Comparison of ENCODE assay signal across 9 cellular contexts in genomic region chr7:50416509-50417299, GRCh38. TPM values are rescaled to one million over a fixed set of nuclear protein-coding genes. Genes with fewer than 3 reads are reported as not detected.
DNase-seq lines count a peak whose midpoint lies in the region; ATAC-seq, FAIRE-seq and TF ChIP-seq lines count a peak whose summit lies in the region.
"Had no signal": no experiment of that assay in that cellular context is flagged by ENCODE, and none has a peak within 500 bp of the region (broad histone marks: within the 10 kb centered on the region; RNA-seq: fewer than 3 reads in every experiment).

No MANE protein-coding gene starts in this region.

- no peak overlapping the region for H2BK120ac ChIP-seq in neuronal stem cell (ENCODE audit: low read depth, low read length)

- H3K14ac ChIP-seq in neuronal stem cell (ENCODE audit: low read length) = no peak overlapping the region

- no peaks in the 10 kb centered on the region for H3K4me1 Mint-ChIP-seq in Caco-2 (ENCODE audit: low read depth, unreplicated experiment)

- no peak overlapping the region for H4K8ac ChIP-seq in neuronal stem cell (ENCODE audit: low read depth, low read length)

- no peaks in the 10 kb centered on the region for H3K36me3 Mint-ChIP-seq in Caco-2 (ENCODE audit: insufficient read depth, unreplicated experiment)

- no peak overlapping the region for H3K18ac ChIP-seq in neuronal stem cell (ENCODE audit: low read length)

- H3K4me1 ChIP-seq in gastroesophageal sphincter (no peaks in the 10 kb centered on the region), neuronal stem cell (ENCODE audit: control insufficient read depth in 2 of 2, insufficient read depth in 1 of 2, low read depth in 1 of 2, low read length in 2 of 2) (peaks cover 0 to 2% of the 10 kb centered on the region in 2 donors), Caco-2 (no peaks in the 10 kb centered on the region; the same call in 1 of the 2 replicates)
- H3K4me1 ChIP-seq: pancreas had no signal

- H3K23ac ChIP-seq in neuronal stem cell (ENCODE audit: low read depth, low read length, poor library complexity) = no peak overlapping the region

- no peaks in the 10 kb centered on the region for H3K27me3 Mint-ChIP-seq in Caco-2 (ENCODE audit: insufficient read depth, unreplicated experiment)

- DNase-seq in GM12892 (ENCODE audit: insufficient read length) (no peak), neuronal stem cell (ENCODE audit: low spot score) (no peak), EL (no peak), Caco-2 (no peak)
- no peak for DNase-seq in stimulated activated CD4-positive, alpha-beta T cell treated with anti-CD3 and anti-CD28 coated beads, Interleukin-12 subunit alpha, Interleukin-12 subunit beta, amount 100 ng/mL, for 4 hours
- DNase-seq: pancreas had no signal

- no peak overlapping the region for H2BK5ac ChIP-seq in neuronal stem cell (ENCODE audit: low read length)

- CTCF ChIA-PET in Caco-2 (lab: Charles Lee) = interaction anchor here (0.5 to 1.9 kb wide), 2 partner anchors 324 to 725 kb away, joined by 5 to 6 read pairs; no protein-coding TSS in a partner anchor

- no peaks in the 10 kb centered on the region for H3K79me1 ChIP-seq in neuronal stem cell (ENCODE audit: low read depth, low read length)

- no peak overlapping the region for H2BK12ac ChIP-seq in neuronal stem cell (ENCODE audit: low read length)

- no peak overlapping the region for H3K4me2 ChIP-seq in neuronal stem cell (ENCODE audit: insufficient read depth, low read length, poor library complexity, severe bottlenecking)

- ATAC-seq in GM21515 (IDR thresholded peaks at IDR 0.05; ENCODE audit: unreplicated experiment) (peak; percentile 83), HG03571 (IDR thresholded peaks at IDR 0.05; ENCODE audit: unreplicated experiment) (peak; percentile 72), gastroesophageal sphincter (peak; percentile 48)

- H2AK5ac ChIP-seq in neuronal stem cell (ENCODE audit: low read depth, low read length) = no peak overlapping the region

- no peak overlapping the region for H3K9ac ChIP-seq in neuronal stem cell (ENCODE audit: low read depth, low read length, poor library complexity)

- no peaks in the 10 kb centered on the region for H3K36me3 ChIP-seq in gastroesophageal sphincter
- H3K36me3 ChIP-seq in neuronal stem cell (replicated peaks in 1 of 2; ENCODE audit: control insufficient read depth in 2 of 2, insufficient read depth in 2 of 2, low read length in 2 of 2) = no peaks in the 10 kb centered on the region
- H3K36me3 ChIP-seq in Caco-2 (ENCODE audit: control insufficient read depth, insufficient read depth, low read length) = no peaks in the 10 kb centered on the region
- H3K36me3 ChIP-seq: pancreas had no signal

- H2BK15ac ChIP-seq in neuronal stem cell (ENCODE audit: low read length) = no peak overlapping the region

- no peaks in the 10 kb centered on the region for H3K27me3 ChIP-seq in gastroesophageal sphincter
- H3K27me3 ChIP-seq in neuronal stem cell (ENCODE audit: control insufficient read depth in 3 of 3, insufficient read depth in 3 of 3, low read depth in 1 of 3, low read length in 3 of 3) = peaks cover 0 to 2% (median 0%) of the 10 kb centered on the region in 3 experiments
- H3K27me3 ChIP-seq in Caco-2 (replicated peaks; ENCODE audit: control insufficient read depth, insufficient read depth, low read length) = no peaks in the 10 kb centered on the region
- H3K27me3 ChIP-seq: pancreas had no signal

- H2AFZ ChIP-seq in neuronal stem cell (ENCODE audit: low read length) = no peak overlapping the region

- peak; percentile 92 for FAIRE-seq in GM12892 (lab: Jason Lieb, UNC)
- FAIRE-seq: pancreas had no signal

- H3K9me3 ChIP-seq in gastroesophageal sphincter (no peaks in the 10 kb centered on the region), neuronal stem cell (replicated peaks in 1 of 2; ENCODE audit: control insufficient read depth in 2 of 2, insufficient read depth in 1 of 2, low read depth in 1 of 2, low read length in 2 of 2) (no peaks in the 10 kb centered on the region), Caco-2 (no peaks in the 10 kb centered on the region)
- H3K9me3 ChIP-seq: pancreas had no signal

- intact Hi-C loops in Caco-2 (cut with micrococcal nuclease; ENCODE audit: unreplicated experiment) = no loop called here

- POLR2A ChIA-PET in Caco-2 (lab: Charles Lee) = no interaction called here

- no peak overlapping the region for H3K4me3 Mint-ChIP-seq in Caco-2 (ENCODE audit: unreplicated experiment)

- H3K27ac Mint-ChIP-seq in Caco-2 (ENCODE audit: unreplicated experiment) = no peak overlapping the region

- H3K4ac ChIP-seq in neuronal stem cell (ENCODE audit: low read length) = no peak overlapping the region

- TF ChIP-seq POLR2A in GM12892 (IDR thresholded peaks at IDR 0.05; ENCODE audit: low read depth, low read length) (no peak), gastroesophageal sphincter (IDR thresholded peaks at IDR 0.05) (no peak)

- WGBS in gastroesophageal sphincter (ENCODE audit: low coverage in 1 of 2), 2 donors = 55 to 75% methylated on average over 1 to 6 of the region's 7 CpGs
- no CpG with 5 or more reads among the region's 7 CpGs for WGBS in neuronal stem cell (ENCODE audit: extremely low coverage in 2 of 2, insufficient read length in 2 of 2, insufficient replicate concordance in 1 of 2), 2 donors

- TF ChIP-seq CTCF in gastroesophageal sphincter (IDR thresholded peaks at IDR 0.05) (no peak), Caco-2 (IDR thresholded peaks at IDR 0.05; ENCODE audit: insufficient read depth in 1 of 2, low read depth in 1 of 2, low read length in 1 of 2, severe bottlenecking in 1 of 2, unreplicated experiment in 1 of 2) (no peak)

- no peaks in the 10 kb centered on the region for H3K9me3 Mint-ChIP-seq in Caco-2 (ENCODE audit: unreplicated experiment)

- BruUV-seq in Caco-2 (replicated peaks; lab: Mats Ljungman, UMichigan) = no TSS peak

- TF ChIP-seq EP300 in gastroesophageal sphincter (IDR thresholded peaks at IDR 0.05) = no peak

- H3K27ac ChIP-seq in gastroesophageal sphincter = no peak overlapping the region
- H3K27ac ChIP-seq in neuronal stem cell (replicated peaks; ENCODE audit: low read length) = no peak overlapping the region
- H3K27ac ChIP-seq: pancreas had no signal

- H3K4me3 ChIP-seq in gastroesophageal sphincter = no peak overlapping the region
- H3K4me3 ChIP-seq in neuronal stem cell (ENCODE audit: low read length in 2 of 2) = no peak overlapping the region
- H3K4me3 ChIP-seq in Caco-2 (ENCODE audit: low read depth, low read length) = no peak overlapping the region
- H3K4me3 ChIP-seq: pancreas had no signal

- no peak overlapping the region for H4K91ac ChIP-seq in neuronal stem cell (ENCODE audit: low read depth, low read length, poor library complexity)

RNA-seq across cellular contexts. Expression of gene FIGNL1, which starts 33.4 kb away (rescaled TPM):
- 15.5 TPM for polyA plus RNA-seq in GM12892 (2012; ENCODE audit: missing spikeins)
- 1 to 10 TPM; 5.0 to 8.5 (median 6.4) TPM for total RNA-seq in gastroesophageal sphincter
- polyA plus RNA-seq in neuronal stem cell (2013, experiment 1 of 2) = 14.2 TPM
- polyA plus RNA-seq in neuronal stem cell (2013, experiment 2 of 2) = 14.9 TPM
- total RNA-seq in Caco-2 (2022) = 41.9 and 47.2 TPM in 2 replicates
